In the genomic region with DNA sequence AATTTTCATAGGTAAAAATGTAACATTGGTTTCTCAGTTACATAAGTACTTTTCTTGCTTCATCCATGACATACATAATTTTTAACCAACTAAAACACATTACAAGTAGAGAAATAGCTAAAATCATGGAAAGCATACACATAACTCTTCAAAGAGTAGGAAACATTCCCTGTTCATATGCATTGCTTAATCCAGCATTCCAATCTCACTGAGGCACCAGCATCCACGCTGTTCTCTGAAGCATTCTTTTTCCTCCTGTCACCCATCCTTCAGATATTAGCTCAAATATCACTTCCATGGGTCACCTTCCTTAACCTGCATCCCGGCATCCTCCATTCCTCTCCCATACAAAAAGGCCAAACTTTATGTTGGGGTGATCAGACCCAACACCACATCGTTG, we compare ENCODE assay signal across 19 cellular contexts.
"Had no signal": no experiment of that assay in that cellular context is flagged by ENCODE, and none has a peak within 500 bp of the region (broad histone marks: within the 10 kb centered on the region; RNA-seq: fewer than 3 reads in every experiment).

No MANE protein-coding gene starts in this region.

- ATAC-seq: activated naive CD4-positive, alpha-beta T cell treated with anti-CD3 and anti-CD28 coated beads, Interleukin-2, amount 50 U/mL, for 72 hours; activated T-cell treated with anti-CD3 and anti-CD28 coated beads, Interleukin-2, amount 50 U/mL, for 72 hours; effector memory CD8-positive, alpha-beta T cell; gastrocnemius medialis; heart left ventricle; left lung; pancreas; sciatic nerve had no signal

- H3K4me1 ChIP-seq: gastrocnemius medialis, heart left ventricle, left lung, neural progenitor cell, pancreas, spleen, testis had no signal

- DNase-seq: activated CD4-positive, alpha-beta T cell treated with anti-CD3 and anti-CD28 coated beads, Interleukin-2, amount 10 ng/mL, durations not matched to agents 7 days and 5 days; activated CD8-positive, alpha-beta memory T cell treated with anti-CD3 and anti-CD28 coated beads, Interleukin-2, amount 50 U/mL, for 48 hours; activated gamma-delta T cell; activated T-cell treated with anti-CD3 and anti-CD28 coated beads, Interleukin-2, amount 50 U/mL, for 72 hours; amygdala; cerebellar nuclear complex; effector memory CD8-positive, alpha-beta T cell; gastrocnemius medialis; heart left ventricle; left lung; mammary epithelial cell; naive B cell; pancreas; spleen; testis had no signal

- H3K9me3 ChIP-seq: gastrocnemius medialis, pancreas, testis had no signal

- H2AFZ ChIP-seq: neural progenitor cell had no signal

- H3K9ac ChIP-seq: neural progenitor cell had no signal

- H3K36me3 ChIP-seq: gastrocnemius medialis, left lung, neural progenitor cell, pancreas had no signal

- H3K4me3 ChIP-seq: gastrocnemius medialis, heart left ventricle, left lung, neural progenitor cell, pancreas, spleen, testis had no signal

- H3K4me2 ChIP-seq: neural progenitor cell had no signal

- H3K27ac ChIP-seq: epithelial cell of prostate, gastrocnemius medialis, heart left ventricle, left lung, neural progenitor cell, pancreas, spleen, testis had no signal

- H3K27me3 ChIP-seq: gastrocnemius medialis, heart left ventricle, left lung, neural progenitor cell, pancreas, spleen, testis had no signal
